ENCODE assay signal across 8 cellular contexts in genomic region chr10:63521389-63522128, GRCh38. TPM values are rescaled to one million over a fixed set of nuclear protein-coding genes. Genes with fewer than 3 reads are reported as not detected.
DNase-seq lines count a peak whose midpoint lies in the region; ATAC-seq lines count a peak whose summit lies in the region.

Gene REEP3, plus strand, starts transcription at chr10:63521401. Its CDS starts 145 bp downstream, at chr10:63521546.

- no peak within 1 kb of the TSS for H2AK5ac ChIP-seq in mesenchymal stem cell (ENCODE audit: low read length, severe bottlenecking)

- H3K9me3 ChIP-seq in mesenchymal stem cell (ENCODE audit: control insufficient read depth, low read length), result no peaks in the 10 kb centered on the region

- H2BK15ac ChIP-seq in mesenchymal stem cell (ENCODE audit: low read depth, poor library complexity, severe bottlenecking), result peak within 1 kb of the TSS; percentile 90

- peak within 1 kb of the TSS; percentile 98 for H3K9ac ChIP-seq in mesenchymal stem cell (ENCODE audit: low read length)

- peaks cover 4% of the 10 kb centered on the region in 2 experiments for H3K36me3 ChIP-seq in mesenchymal stem cell (ENCODE audit: control insufficient read depth in 1 of 2, insufficient read depth in 2 of 2, low read depth in 1 of 2, low read length in 2 of 2)

- peak within 1 kb of the TSS; percentile 88 for H2BK120ac ChIP-seq in mesenchymal stem cell (ENCODE audit: low read depth, low read length)

- H3K27me3 Mint-ChIP-seq in effector memory CD8-positive, alpha-beta T cell, result no peaks in the 10 kb centered on the region

- no peaks in the 10 kb centered on the region for H3K9me3 Mint-ChIP-seq in effector memory CD8-positive, alpha-beta T cell

- H3K4me1 ChIP-seq in mesenchymal stem cell (ENCODE audit: control insufficient read depth, insufficient read depth, low read depth, low read length), result peaks cover 6% of the 10 kb centered on the region

- H3K27me3 ChIP-seq in mesenchymal stem cell (ENCODE audit: control insufficient read depth in 1 of 2, insufficient read depth in 1 of 2, low read length in 2 of 2), result no peaks in the 10 kb centered on the region

- peak within 1 kb of the TSS; percentile 92 for H2BK5ac ChIP-seq in mesenchymal stem cell (ENCODE audit: low read depth, low read length, poor library complexity, severe bottlenecking)

- H3K4me1 Mint-ChIP-seq in effector memory CD8-positive, alpha-beta T cell (ENCODE audit: low read depth in 2 of 2), result peaks cover 43 to 51% of the 10 kb centered on the region in 2 donors

- H2AFZ ChIP-seq in mesenchymal stem cell (ENCODE audit: low read depth, low read length), result peak within 1 kb of the TSS; percentile 95

- H3K23ac ChIP-seq in mesenchymal stem cell (ENCODE audit: low read length in 2 of 2), result peak within 1 kb of the TSS in 1 of 2 experiments; percentile 89

- H3K18ac ChIP-seq in mesenchymal stem cell (ENCODE audit: low read depth in 1 of 2, low read length in 2 of 2), result peak within 1 kb of the TSS; percentile 100

- peak within 1 kb of the TSS; percentile 61 to 100 for H3K4ac ChIP-seq in mesenchymal stem cell (ENCODE audit: low read depth in 1 of 2, low read length in 2 of 2)

- H3K27ac ChIP-seq in mesenchymal stem cell (ENCODE audit: low read length, poor library complexity, severe bottlenecking), result peak within 1 kb of the TSS; percentile 97

- peak within 1 kb of the TSS; percentile 61 to 89 for H2BK12ac ChIP-seq in mesenchymal stem cell (ENCODE audit: low read length in 2 of 2)

- peak within 1 kb of the TSS; percentile 69 to 100 for H3K14ac ChIP-seq in mesenchymal stem cell (ENCODE audit: low read length in 2 of 2)

- under 1% methylated on average over 72 of the region's 99 CpGs for WGBS in mesenchymal stem cell

- peak within 1 kb of the TSS; percentile 92 to 96 for H3K4me3 ChIP-seq in mesenchymal stem cell (ENCODE audit: insufficient read depth in 1 of 2, low read depth in 1 of 2, low read length in 2 of 2)

- peak within 1 kb of the TSS; percentile 89 for H4K91ac ChIP-seq in mesenchymal stem cell (ENCODE audit: low read length)

- peaks cover 31% of the 10 kb centered on the region for H3K36me3 Mint-ChIP-seq in effector memory CD8-positive, alpha-beta T cell (ENCODE audit: insufficient read depth)

- no peaks in the 10 kb centered on the region for H3K79me1 ChIP-seq in mesenchymal stem cell (replicated peaks; ENCODE audit: low read length, poor library complexity, severe bottlenecking)

- H3K4me3 Mint-ChIP-seq in effector memory CD8-positive, alpha-beta T cell, result peak within 1 kb of the TSS; percentile 82 to 88

- peak within 1 kb of the TSS; percentile 96 for H4K8ac ChIP-seq in mesenchymal stem cell (ENCODE audit: low read length)

- peak within 1 kb of the TSS; percentile 79 for H3K4me2 ChIP-seq in mesenchymal stem cell (ENCODE audit: low read length, poor library complexity, severe bottlenecking)

- peak; percentile 80 for DNase-seq in Ammon's horn (ENCODE audit: low spot score)
- DNase-seq in NCI-H510A (lab: John Stamatoyannopoulos, UW), result peak; percentile 60
- DNase-seq in activated CD8-positive, alpha-beta memory T cell treated with anti-CD3 and anti-CD28 coated beads for 24 hours, result peak; percentile 90
- DNase-seq in effector memory CD8-positive, alpha-beta T cell, result peak; percentile 22 to 56 (median 44)
- peak; percentile 80 for DNase-seq in mesenchymal stem cell
- peak; percentile 46 for DNase-seq in stimulated activated CD8-positive, alpha-beta memory T cell treated with anti-CD3 and anti-CD28 coated beads, Interleukin-12 subunit alpha, Interleukin-12 subunit beta, amount 100 ng/mL, for 4 hours (ENCODE audit: low read depth)

- H3K27ac Mint-ChIP-seq in effector memory CD8-positive, alpha-beta T cell, result peak within 1 kb of the TSS; percentile 91 to 92

- peak; percentile 51 for ATAC-seq in GM18861 (IDR thresholded peaks at IDR 0.05; ENCODE audit: unreplicated experiment)
- ATAC-seq in HG03095 (IDR thresholded peaks at IDR 0.05; ENCODE audit: unreplicated experiment), result peak; percentile 63
- peak; percentile 64 for ATAC-seq in effector memory CD8-positive, alpha-beta T cell (replicated peaks)

RNA-seq across cellular contexts. Expression of gene REEP3, which starts in this region (rescaled TPM):
- 38.5 TPM for polyA plus RNA-seq in mesenchymal stem cell (2013, experiment 1 of 2)
- 42.0 TPM for polyA plus RNA-seq in mesenchymal stem cell (2013, experiment 2 of 2)

Comparison
In these comparisons a context has a peak if more than half of its experiments do, and no peak if none do; other contexts are left out.
1. Peak in every context shown above with its lines: DNase-seq, ATAC-seq, H3K4me3 ChIP-seq and H3K27ac ChIP-seq.